25 cellular contexts compared by ENCODE assay signal in genomic region chr9:136335296-136336155, GRCh38. TPM values are rescaled to one million over a fixed set of nuclear protein-coding genes. Genes with fewer than 3 reads are reported as not detected.
DNase-seq lines count a peak whose midpoint lies in the region; ATAC-seq and TF ChIP-seq lines count a peak whose summit lies in the region.
"Had no signal": no experiment of that assay in that cellular context is flagged by ENCODE, and none has a peak within 500 bp of the region (broad histone marks: within the 10 kb centered on the region; RNA-seq: fewer than 3 reads in every experiment).

No MANE protein-coding gene starts in this region.

- WGBS in SK-N-SH (ENCODE audit: low lambda C conversion rate) = 95% methylated on average over 20 of the region's 26 CpGs
- 90% methylated on average over 7 of the region's 26 CpGs; no CpG with 5 or more reads in 1 of the 2 experiments for WGBS in IMR-90 (ENCODE audit: extremely low coverage in 2 of 2, insufficient read length in 1 of 2), 2 experiments

- peaks cover 4% of the 10 kb centered on the region for H3K4me1 Mint-ChIP-seq in activated CD8-positive, alpha-beta memory T cell treated with anti-CD3 and anti-CD28 coated beads, Interleukin-2, amount 10 ng/mL, durations not matched to agents 7 days and 5 days
- peaks cover 0 to 3% of the 10 kb centered on the region in 2 donors for H3K4me1 Mint-ChIP-seq in stimulated activated naive B cell treated with anti-CD40 and anti-IgM and Interleukin-4, amounts not matched to agents 10 μg/mL and 1 μg/mL and 100 μg/mL, for 72 hours
- H3K4me1 Mint-ChIP-seq: CD14-positive monocyte; CD8-positive, alpha-beta memory T cell had no signal

- peaks cover 24% of the 10 kb centered on the region for H4K20me1 ChIP-seq in SK-N-SH (ENCODE audit: insufficient read depth)
- H4K20me1 ChIP-seq in IMR-90 (ENCODE audit: insufficient read depth, low read length) = peaks cover 88% of the 10 kb centered on the region

- no peak overlapping the region for H2AFZ ChIP-seq in SK-N-SH (ENCODE audit: low read depth)
- H2AFZ ChIP-seq in IMR-90 (replicated peaks; ENCODE audit: low read length, poor library complexity) = peak overlapping the region; percentile 13

- H3K56ac ChIP-seq in IMR-90 (ENCODE audit: extremely low read depth, insufficient read depth, low read length) = no peak overlapping the region

- H3K27ac Mint-ChIP-seq in activated CD8-positive, alpha-beta memory T cell treated with anti-CD3 and anti-CD28 coated beads, Interleukin-2, amount 10 ng/mL, durations not matched to agents 7 days and 5 days = no peak overlapping the region
- no peak overlapping the region for H3K27ac Mint-ChIP-seq in stimulated activated naive B cell treated with anti-CD40 and anti-IgM and Interleukin-4, amounts not matched to agents 10 μg/mL and 1 μg/mL and 100 μg/mL, for 72 hours

- TF ChIP-seq RAD21 in SK-N-SH (IDR thresholded peaks at IDR 0.05; ENCODE audit: low read length) (no peak), IMR-90 (IDR thresholded peaks at IDR 0.05; ENCODE audit: low read length) (no peak)

- no peaks in the 10 kb centered on the region for H3K9me3 Mint-ChIP-seq in activated CD8-positive, alpha-beta memory T cell treated with anti-CD3 and anti-CD28 coated beads, Interleukin-2, amount 10 ng/mL, durations not matched to agents 7 days and 5 days (ENCODE audit: low read depth)
- no peaks in the 10 kb centered on the region for H3K9me3 Mint-ChIP-seq in stimulated activated naive B cell treated with anti-CD40 and anti-IgM and Interleukin-4, amounts not matched to agents 10 μg/mL and 1 μg/mL and 100 μg/mL, for 72 hours
- H3K9me3 Mint-ChIP-seq: CD14-positive monocyte; CD8-positive, alpha-beta memory T cell had no signal

- H3K4me3 ChIP-seq in SK-N-SH (ENCODE audit: low read depth in 2 of 2, low read length in 1 of 2) (no peak overlapping the region), IMR-90 (ENCODE audit: insufficient read depth, low read depth, low read length) (no peak overlapping the region), choroid plexus epithelial cell (ENCODE audit: low read depth, low read length) (no peak overlapping the region)

- H3K27ac ChIP-seq in SK-N-SH (ENCODE audit: low read depth in 2 of 2, low read length in 1 of 2) (no peak overlapping the region), IMR-90 (ENCODE audit: insufficient read depth, low read length) (peak overlapping the region; percentile 54)
- H3K27ac ChIP-seq: 22Rv1, HL-60 had no signal

- no peak overlapping the region for H3K23ac ChIP-seq in IMR-90 (ENCODE audit: low read depth, low read length)

- H3K36me3 Mint-ChIP-seq in activated CD8-positive, alpha-beta memory T cell treated with anti-CD3 and anti-CD28 coated beads, Interleukin-2, amount 10 ng/mL, durations not matched to agents 7 days and 5 days = no peaks in the 10 kb centered on the region
- peaks cover 0 to 3% of the 10 kb centered on the region in 2 donors for H3K36me3 Mint-ChIP-seq in stimulated activated naive B cell treated with anti-CD40 and anti-IgM and Interleukin-4, amounts not matched to agents 10 μg/mL and 1 μg/mL and 100 μg/mL, for 72 hours
- H3K36me3 Mint-ChIP-seq: CD14-positive monocyte; CD8-positive, alpha-beta memory T cell had no signal

- H3K9me3 ChIP-seq in SK-N-SH (no peaks in the 10 kb centered on the region), IMR-90 (ENCODE audit: control insufficient read depth, insufficient read depth, low read length) (no peaks in the 10 kb centered on the region)
- H3K9me3 ChIP-seq: BE2C had no signal

- no peak for TF ChIP-seq EP300 in SK-N-SH (IDR thresholded peaks at IDR 0.05; ENCODE audit: borderline replicate concordance in 1 of 2, low read depth in 1 of 2, low read length in 1 of 2)

- peak overlapping the region; percentile 74 for H2AK9ac ChIP-seq in IMR-90 (replicated peaks; ENCODE audit: low read depth, low read length, poor library complexity)

- DNase-seq in SK-N-SH (no peak), IMR-90 (no peak), choroid plexus epithelial cell (ENCODE audit: low read depth) (peak; percentile 40), myocyte (ENCODE audit: low read depth) (peak; percentile 56), OCI-M1 (lab: John Stamatoyannopoulos, UW) (no peak)
- DNase-seq in activated CD8-positive, alpha-beta memory T cell treated with anti-CD3 and anti-CD28 coated beads, Interleukin-2, amount 10 ng/mL, durations not matched to agents 7 days and 5 days = no peak
- DNase-seq in stimulated activated naive B cell treated with anti-CD40 and anti-IgM and Interleukin-4, amounts not matched to agents 10 μg/mL and 1 μg/mL and 100 μg/mL, for 72 hours = no peak
- DNase-seq: BE2C; CD8-positive, alpha-beta memory T cell; DND-41; GOT3; HCEC 1CT; Kasumi-1; NCI-H1092 treated with DMSO at 0.1 percent for 48 hours; NCI-H1436; NCI-H187; NCI-H2171 treated with DMSO at 0.1 percent for 48 hours; NCI-H524 treated with DMSO at 0.1 percent for 48 hours; NCI-H82 had no signal

- H2BK20ac ChIP-seq in IMR-90 (ENCODE audit: low read depth, low read length) = no peak overlapping the region

- no peak overlapping the region; the same call in 1 of the 2 replicates for H3K14ac ChIP-seq in IMR-90 (replicated peaks; ENCODE audit: low read depth, low read length)

- H3K4me1 ChIP-seq in SK-N-SH (ENCODE audit: control insufficient read depth in 1 of 2, insufficient read depth in 2 of 2, low read depth in 1 of 2, low read length in 1 of 2) = no peaks in the 10 kb centered on the region; a peak in 1 of 4 replicates
- H3K4me1 ChIP-seq in IMR-90 (ENCODE audit: control insufficient read depth, insufficient read depth, low read length) = peaks cover 17% of the 10 kb centered on the region
- H3K4me1 ChIP-seq: BE2C had no signal

- H4K5ac ChIP-seq in IMR-90 (ENCODE audit: low read depth, low read length) = no peak overlapping the region

- H3K9me1 ChIP-seq in IMR-90 (ENCODE audit: insufficient read depth, low read length) = peaks cover 6% of the 10 kb centered on the region; the same call in 1 of the 2 replicates

- H3K18ac ChIP-seq in IMR-90 (ENCODE audit: low read depth, low read length) = no peak overlapping the region

- intact Hi-C loops in IMR-90 (cut with micrococcal nuclease) = no loop called here

- no peak for TF ChIP-seq CTCF in SK-N-SH (IDR thresholded peaks at IDR 0.05)
- no peak for TF ChIP-seq CTCF in IMR-90 (conservative IDR thresholded peaks at IDR 0.05; ENCODE audit: low read depth, low read length)
- no peak for TF ChIP-seq CTCF in choroid plexus epithelial cell (conservative IDR thresholded peaks at IDR 0.05; ENCODE audit: low read depth, low read length)

- in situ Hi-C loops in IMR-90 (cut with MboI; ENCODE audit: low sequenced_read_pairs) = no loop called here

- H4K8ac ChIP-seq in IMR-90 (ENCODE audit: low read depth in 2 of 2, low read length in 2 of 2) = no peak overlapping the region

- no peak overlapping the region for H3K4me3 Mint-ChIP-seq in activated CD8-positive, alpha-beta memory T cell treated with anti-CD3 and anti-CD28 coated beads, Interleukin-2, amount 10 ng/mL, durations not matched to agents 7 days and 5 days
- no peak overlapping the region for H3K4me3 Mint-ChIP-seq in stimulated activated naive B cell treated with anti-CD40 and anti-IgM and Interleukin-4, amounts not matched to agents 10 μg/mL and 1 μg/mL and 100 μg/mL, for 72 hours
- H3K4me3 Mint-ChIP-seq: CD14-positive monocyte; CD8-positive, alpha-beta memory T cell had no signal

- POLR2A ChIA-PET in SK-N-SH (lab: Yijun Ruan, JAX) = no interaction called here
- POLR2A ChIA-PET in IMR-90 (lab: Charles Lee; ENCODE audit: unreplicated experiment) = no interaction called here

- peaks cover 27% of the 10 kb centered on the region; the same call in 1 of the 2 replicates for H3K79me2 ChIP-seq in SK-N-SH (ENCODE audit: insufficient read depth)

- no peak for TF ChIP-seq POLR2A in IMR-90 (IDR thresholded peaks at IDR 0.05; ENCODE audit: low read depth, low read length)

- H3K79me1 ChIP-seq in IMR-90 (ENCODE audit: low read depth in 1 of 2, low read length in 2 of 2) = peaks cover 4 to 84% of the 10 kb centered on the region in 2 experiments

- BruUV-seq in IMR-90 (replicated peaks; lab: Mats Ljungman, UMichigan) = no TSS peak

- H3K27me3 ChIP-seq in SK-N-SH (ENCODE audit: insufficient read depth) = no peaks in the 10 kb centered on the region
- no peaks in the 10 kb centered on the region for H3K27me3 ChIP-seq in IMR-90 (ENCODE audit: control insufficient read depth, insufficient read depth, low read length)
- H3K27me3 ChIP-seq: BE2C had no signal

- no peak overlapping the region for H4K91ac ChIP-seq in IMR-90 (ENCODE audit: insufficient read depth, low read depth, low read length)

- no peaks in the 10 kb centered on the region for H3K9me2 ChIP-seq in SK-N-SH

- no peak overlapping the region for H2BK120ac ChIP-seq in IMR-90 (ENCODE audit: low read depth, low read length)

- peaks cover 0 to 42% of the 10 kb centered on the region in 2 experiments for H3K36me3 ChIP-seq in SK-N-SH (replicated peaks in 1 of 2; ENCODE audit: control insufficient read depth in 1 of 2, insufficient read depth in 2 of 2, low read length in 1 of 2)
- peaks cover 78% of the 10 kb centered on the region for H3K36me3 ChIP-seq in IMR-90 (ENCODE audit: control insufficient read depth, insufficient read depth, low read length)

- H2AK5ac ChIP-seq in IMR-90 (ENCODE audit: low read depth, low read length) = peak overlapping the region; percentile 35; the same call in 1 of the 2 replicates

- no peaks in the 10 kb centered on the region for H3F3A ChIP-seq in SK-N-SH (replicated peaks; ENCODE audit: insufficient read depth)

- dilution Hi-C loops in IMR-90 (cut with HindIII; ENCODE audit: low sequenced_read_pairs, unreplicated experiment) = no loop called here

- no peaks in the 10 kb centered on the region for H3K27me3 Mint-ChIP-seq in activated CD8-positive, alpha-beta memory T cell treated with anti-CD3 and anti-CD28 coated beads, Interleukin-2, amount 10 ng/mL, durations not matched to agents 7 days and 5 days
- peaks cover 0 to 4% of the 10 kb centered on the region in 2 donors for H3K27me3 Mint-ChIP-seq in stimulated activated naive B cell treated with anti-CD40 and anti-IgM and Interleukin-4, amounts not matched to agents 10 μg/mL and 1 μg/mL and 100 μg/mL, for 72 hours
- H3K27me3 Mint-ChIP-seq: CD8-positive, alpha-beta memory T cell had no signal

- H2BK15ac ChIP-seq in IMR-90 (ENCODE audit: low read depth, low read length) = no peak overlapping the region

- CTCF ChIA-PET in SK-N-SH (lab: Yijun Ruan, JAX) = interaction anchor here (1.0 to 3.0 kb wide), 3 partner anchors 10 to 28 kb away, joined by 3 to 13 read pairs (median 3); partner anchors contain the start of gene DNLZ
- CTCF ChIA-PET in IMR-90 (lab: Yijun Ruan, JAX) = interaction anchor here (0.6 kb wide), 1 partner anchor 37 kb away, joined by 3 read pairs; no protein-coding TSS in a partner anchor
- CTCF ChIA-PET in activated CD8-positive, alpha-beta memory T cell treated with anti-CD3 and anti-CD28 coated beads, Interleukin-2, amount 10 ng/mL, durations not matched to agents 7 days and 5 days (lab: Charles Lee) = interaction anchor here (0.8 to 1.0 kb wide), 2 partner anchors 28 to 65 kb away, joined by 3 read pairs; no protein-coding TSS in a partner anchor

- ATAC-seq in SK-N-SH treated with all-trans-retinoic acid at 6 μM for 48 hours (peak; percentile 2; the same call in 2 of the 3 replicates), IMR-90 (ENCODE audit: low read depth) (peak; percentile 21)
- ATAC-seq in activated CD8-positive, alpha-beta memory T cell treated with anti-CD3 and anti-CD28 coated beads, Interleukin-2, amount 10 ng/mL, durations not matched to agents 7 days and 5 days = no peak
- ATAC-seq in stimulated activated naive B cell treated with anti-CD40 and anti-IgM and Interleukin-4, amounts not matched to agents 10 μg/mL and 1 μg/mL and 100 μg/mL, for 72 hours (replicated peaks) = no peak
- ATAC-seq: Panc1 had no signal

- H3K4ac ChIP-seq in IMR-90 (ENCODE audit: low read depth, low read length) = peak overlapping the region; percentile 35; the same call in 1 of the 2 replicates

- H3K9ac ChIP-seq in SK-N-SH (no peak overlapping the region), IMR-90 (ENCODE audit: low read depth, low read length) (no peak overlapping the region)

- H2BK5ac ChIP-seq in IMR-90 (ENCODE audit: low read depth, low read length, poor library complexity, severe bottlenecking) = peak overlapping the region; percentile 68

- H3K4me2 ChIP-seq in SK-N-SH = no peak overlapping the region
- H3K4me2 ChIP-seq in IMR-90 (ENCODE audit: low read depth, low read length) = no peak overlapping the region

RNA-seq across cellular contexts. Expression of gene GPSM1, which starts 8.2 kb away (rescaled TPM):
- 22.8 and 26.7 TPM in 2 replicates for polyA plus RNA-seq in SK-N-SH (2012; rRNA removed)
- polyA plus RNA-seq in SK-N-SH (2012; cell fraction: cytosol; rRNA removed) = 8.0 and 15.6 TPM in 2 replicates
- 105 and 135 TPM in 2 replicates for polyA plus RNA-seq in SK-N-SH (2012; cell fraction: nucleus; rRNA removed)
- total RNA-seq in IMR-90 (2012; rRNA removed) = 28.7 and 29.7 TPM in 2 replicates
- 71.2 and 91.4 TPM in 2 replicates for polyA plus RNA-seq in IMR-90 (2012; rRNA removed)
- 45.5 and 87.8 TPM in 2 replicates for polyA plus RNA-seq in IMR-90 (2012; cell fraction: cytosol; rRNA removed)
- 297 and 693 TPM in 2 replicates for polyA plus RNA-seq in IMR-90 (2012; cell fraction: nucleus; rRNA removed; ENCODE audit: low replicate concordance)
- 22.3 and 28.3 TPM in 2 replicates for total RNA-seq in myocyte
- polyA plus RNA-seq in myocyte (2012) = 25.1 TPM
- 1 to 10 TPM; 4.5 to 6.7 TPM for total RNA-seq in activated CD8-positive, alpha-beta memory T cell treated with anti-CD3 and anti-CD28 coated beads, Interleukin-2, amount 10 ng/mL, durations not matched to agents 7 days and 5 days

RNA-seq across cellular contexts. Expression of gene DNLZ, which starts 28.0 kb away (rescaled TPM):
- polyA plus RNA-seq in SK-N-SH (2012; rRNA removed) (24.5 and 40.6 TPM in 2 replicates), IMR-90 (2012; rRNA removed) (11.4 and 20.3 TPM in 2 replicates)
- 21.5 and 26.9 TPM in 2 replicates for polyA plus RNA-seq in SK-N-SH (2012; cell fraction: cytosol; rRNA removed)
- polyA plus RNA-seq in SK-N-SH (2012; cell fraction: nucleus; rRNA removed) = 20.8 and 42.6 TPM in 2 replicates
- total RNA-seq in IMR-90 (2012; rRNA removed) (2.0 and 6.1 TPM in 2 replicates), myocyte (17.0 and 34.0 TPM in 2 replicates)
- polyA plus RNA-seq in IMR-90 (2012; cell fraction: cytosol; rRNA removed) = 19.7 and 40.1 TPM in 2 replicates
- 8.7 and 31.6 TPM in 2 replicates for polyA plus RNA-seq in IMR-90 (2012; cell fraction: nucleus; rRNA removed; ENCODE audit: low replicate concordance)
- 19.2 TPM for polyA plus RNA-seq in myocyte (2012)
- 10 to 100 TPM; 22.4 to 23.7 TPM for total RNA-seq in activated CD8-positive, alpha-beta memory T cell treated with anti-CD3 and anti-CD28 coated beads, Interleukin-2, amount 10 ng/mL, durations not matched to agents 7 days and 5 days

RNA-seq across cellular contexts. Expression of gene CCDC187, which starts 31.6 kb away (rescaled TPM):
- not detected in 2 replicates for polyA plus RNA-seq in SK-N-SH (2012; rRNA removed)
- polyA plus RNA-seq in SK-N-SH (2012; cell fraction: cytosol; rRNA removed) = not detected in 2 replicates
- 0.02 TPM in 1 of 2 replicates, not detected in the other for polyA plus RNA-seq in SK-N-SH (2012; cell fraction: nucleus; rRNA removed)
- not detected in 2 replicates for total RNA-seq in IMR-90 (2012; rRNA removed)
- polyA plus RNA-seq in IMR-90 (2012; rRNA removed) = not detected in 2 replicates
- not detected in 2 replicates for polyA plus RNA-seq in IMR-90 (2012; cell fraction: cytosol; rRNA removed)
- polyA plus RNA-seq in IMR-90 (2012; cell fraction: nucleus; rRNA removed; ENCODE audit: low replicate concordance) = not detected in 2 replicates
- total RNA-seq in myocyte = 0.05 TPM in 1 of 2 replicates, not detected in the other
- polyA plus RNA-seq in myocyte (2012) = not detected
- total RNA-seq in activated CD8-positive, alpha-beta memory T cell treated with anti-CD3 and anti-CD28 coated beads, Interleukin-2, amount 10 ng/mL, durations not matched to agents 7 days and 5 days = not detected
- total RNA-seq: CD8-positive, alpha-beta memory T cell; M059J had no signal
- polyA plus RNA-seq: CD14-positive monocyte; CD8-positive, alpha-beta memory T cell had no signal

RNA-seq across cellular contexts. Expression of gene CARD9, which starts 37.9 kb away (rescaled TPM):
- 1.1 and 1.7 TPM in 2 replicates for polyA plus RNA-seq in SK-N-SH (2012; rRNA removed)
- polyA plus RNA-seq in SK-N-SH (2012; cell fraction: cytosol; rRNA removed) = 0.40 and 1.1 TPM in 2 replicates
- 6.4 and 12.1 TPM in 2 replicates for polyA plus RNA-seq in SK-N-SH (2012; cell fraction: nucleus; rRNA removed)
- 0.36 and 1.1 TPM in 2 replicates for total RNA-seq in IMR-90 (2012; rRNA removed)
- polyA plus RNA-seq in IMR-90 (2012; rRNA removed) = 1.5 and 1.9 TPM in 2 replicates
- polyA plus RNA-seq in IMR-90 (2012; cell fraction: cytosol; rRNA removed) = 0.47 and 1.0 TPM in 2 replicates
- polyA plus RNA-seq in IMR-90 (2012; cell fraction: nucleus; rRNA removed; ENCODE audit: low replicate concordance) = 9.8 and 17.9 TPM in 2 replicates
- total RNA-seq in myocyte = 0.21 and 0.91 TPM in 2 replicates
- polyA plus RNA-seq in myocyte (2012) = 1.7 TPM
- total RNA-seq in activated CD8-positive, alpha-beta memory T cell treated with anti-CD3 and anti-CD28 coated beads, Interleukin-2, amount 10 ng/mL, durations not matched to agents 7 days and 5 days = 1 to 10 TPM in 1 of 2 experiments, under 1 TPM in 1; 0.50 to 3.1 TPM
- polyA plus RNA-seq: CD8-positive, alpha-beta memory T cell had no signal

Comparison
In these comparisons a context has a peak if more than half of its experiments do, and no peak if none do; other contexts are left out.
1. ATAC-seq: peak in SK-N-SH treated with all-trans-retinoic acid at 6 μM for 48 hours (single experiment) and IMR-90 (single experiment); none in activated CD8-positive, alpha-beta memory T cell treated with anti-CD3 and anti-CD28 coated beads, Interleukin-2, amount 10 ng/mL, durations not matched to agents 7 days and 5 days (single experiment) and stimulated activated naive B cell treated with anti-CD40 and anti-IgM and Interleukin-4, amounts not matched to agents 10 μg/mL and 1 μg/mL and 100 μg/mL, for 72 hours (0 of 2).
2. DNase-seq: peak in choroid plexus epithelial cell (single experiment) and myocyte (single experiment); none in SK-N-SH (single experiment), IMR-90 (single experiment), activated CD8-positive, alpha-beta memory T cell treated with anti-CD3 and anti-CD28 coated beads, Interleukin-2, amount 10 ng/mL, durations not matched to agents 7 days and 5 days (single experiment), OCI-M1 (single experiment) and stimulated activated naive B cell treated with anti-CD40 and anti-IgM and Interleukin-4, amounts not matched to agents 10 μg/mL and 1 μg/mL and 100 μg/mL, for 72 hours (single experiment).